Comparison of ENCODE assay signal across 8 cellular contexts in genomic region chr1:154869351-154870116, GRCh38. TPM values are rescaled to one million over a fixed set of nuclear protein-coding genes. Genes with fewer than 3 reads are reported as not detected.
A peak's percentile ranks its signal among the peaks of the same experiment; 100 is the strongest.
DNase-seq lines count a peak whose midpoint lies in the region; ATAC-seq and TF ChIP-seq lines count a peak whose summit lies in the region.

No MANE protein-coding gene starts in this region.

- intact Hi-C loops in sciatic nerve (cut with DNase I) (no loop called here), Calu3 (cut with micrococcal nuclease; ENCODE audit: unreplicated experiment) (no loop called here)

- ATAC-seq in GM18511 (IDR thresholded peaks at IDR 0.05; ENCODE audit: unreplicated experiment) = peak; percentile 1
- ATAC-seq in sciatic nerve = peak; percentile 23
- no peak for ATAC-seq in GM21737 (IDR thresholded peaks at IDR 0.05; ENCODE audit: unreplicated experiment)
- ATAC-seq in activated CD8-positive, alpha-beta memory T cell treated with anti-CD3 and anti-CD28 coated beads, Interleukin-2, amount 10 ng/mL, durations not matched to agents 7 days and 5 days = no peak

- H3K4me1 Mint-ChIP-seq in glutamatergic neuron (ENCODE audit: low read depth, unreplicated experiment) (peaks cover 42% of the 10 kb centered on the region), Calu3 (ENCODE audit: low read depth, unreplicated experiment) (peaks cover 29% of the 10 kb centered on the region)
- H3K4me1 Mint-ChIP-seq in activated CD8-positive, alpha-beta memory T cell treated with anti-CD3 and anti-CD28 coated beads, Interleukin-2, amount 10 ng/mL, durations not matched to agents 7 days and 5 days = peaks cover 32% of the 10 kb centered on the region

- no peaks in the 10 kb centered on the region for H3K36me3 Mint-ChIP-seq in glutamatergic neuron (ENCODE audit: unreplicated experiment)
- H3K36me3 Mint-ChIP-seq in Calu3 (ENCODE audit: insufficient read depth, unreplicated experiment) = peaks cover 4% of the 10 kb centered on the region
- H3K36me3 Mint-ChIP-seq in activated CD8-positive, alpha-beta memory T cell treated with anti-CD3 and anti-CD28 coated beads, Interleukin-2, amount 10 ng/mL, durations not matched to agents 7 days and 5 days = no peaks in the 10 kb centered on the region

- H3K27ac Mint-ChIP-seq in glutamatergic neuron (ENCODE audit: unreplicated experiment) (peak overlapping the region; percentile 90), Calu3 (ENCODE audit: unreplicated experiment) (no peak overlapping the region)
- H3K27ac Mint-ChIP-seq in activated CD8-positive, alpha-beta memory T cell treated with anti-CD3 and anti-CD28 coated beads, Interleukin-2, amount 10 ng/mL, durations not matched to agents 7 days and 5 days = no peak overlapping the region

- H3K9me3 Mint-ChIP-seq in glutamatergic neuron (ENCODE audit: unreplicated experiment) (peaks cover 10% of the 10 kb centered on the region), Calu3 (ENCODE audit: low read depth, unreplicated experiment) (no peaks in the 10 kb centered on the region)
- no peaks in the 10 kb centered on the region for H3K9me3 Mint-ChIP-seq in activated CD8-positive, alpha-beta memory T cell treated with anti-CD3 and anti-CD28 coated beads, Interleukin-2, amount 10 ng/mL, durations not matched to agents 7 days and 5 days (ENCODE audit: low read depth)

- TF ChIP-seq CTCF in glutamatergic neuron (IDR thresholded peaks at IDR 0.05; ENCODE audit: partially characterized antibody, unreplicated experiment) (no peak), Calu3 (IDR thresholded peaks at IDR 0.05; ENCODE audit: unreplicated experiment) (no peak)

- DNase-seq in glutamatergic neuron (peak; percentile 37), sciatic nerve (ENCODE audit: low spot score) (peak; percentile 72), Calu3 (no peak), AG08395 (ENCODE audit: low spot score) (no peak)
- DNase-seq in activated CD8-positive, alpha-beta memory T cell treated with anti-CD3 and anti-CD28 coated beads, Interleukin-2, amount 10 ng/mL, durations not matched to agents 7 days and 5 days = no peak

- CTCF ChIA-PET in Calu3 (lab: Charles Lee) = interaction anchor here (0.7 to 1.9 kb wide), 6 partner anchors 9 to 1917 kb away, joined by 3 to 6 read pairs (median 4); no protein-coding TSS in a partner anchor
- CTCF ChIA-PET in activated CD8-positive, alpha-beta memory T cell treated with anti-CD3 and anti-CD28 coated beads, Interleukin-2, amount 10 ng/mL, durations not matched to agents 7 days and 5 days (lab: Charles Lee) = interaction anchor here (1.1 to 2.9 kb wide), 3 partner anchors 9 to 310 kb away, joined by 3 to 9 read pairs (median 7); no protein-coding TSS in a partner anchor

- H3K4me3 Mint-ChIP-seq in glutamatergic neuron (ENCODE audit: unreplicated experiment) (peak overlapping the region; percentile 84), Calu3 (ENCODE audit: low read depth, unreplicated experiment) (no peak overlapping the region)
- H3K4me3 Mint-ChIP-seq in activated CD8-positive, alpha-beta memory T cell treated with anti-CD3 and anti-CD28 coated beads, Interleukin-2, amount 10 ng/mL, durations not matched to agents 7 days and 5 days = no peak overlapping the region

- H3K27me3 Mint-ChIP-seq in glutamatergic neuron (ENCODE audit: unreplicated experiment) (peaks cover 11% of the 10 kb centered on the region), Calu3 (ENCODE audit: unreplicated experiment) (peaks cover 84% of the 10 kb centered on the region)
- H3K27me3 Mint-ChIP-seq in activated CD8-positive, alpha-beta memory T cell treated with anti-CD3 and anti-CD28 coated beads, Interleukin-2, amount 10 ng/mL, durations not matched to agents 7 days and 5 days = peaks cover 68% of the 10 kb centered on the region

- no TSS peak for BruUV-seq in Calu3 (replicated peaks; lab: Mats Ljungman, UMichigan)

TF ChIP-seq in PFSK-1, 5 proteins besides CTCF, POLR2A, EP300 and RAD21:
- TF ChIP-seq SIN3A (IDR thresholded peaks at IDR 0.05; ENCODE audit: borderline replicate concordance, insufficient read depth, low read length) = 0 out of 2 replicates have a peak, but pooled peaks have one; percentile 59
- TF ChIP-seq REST (IDR thresholded peaks at IDR 0.05; ENCODE audit: insufficient read depth in 1 of 2, low read depth in 2 of 2, low read length in 2 of 2) = no peak

RNA-seq across cellular contexts. Expression of gene KCNN3, which starts 0.5 kb away (rescaled TPM):
- 0.92 TPM for polyA plus RNA-seq in PFSK-1 (2012; ENCODE audit: insufficient read length, low read depth)
- total RNA-seq in glutamatergic neuron (ENCODE audit: unreplicated experiment) = 3.8 TPM
- 1.8 TPM for total RNA-seq in sciatic nerve
- total RNA-seq in Calu3 (2022) = 0.27 TPM in 1 of 2 replicates, not detected in the other
- under 1 TPM in 1 of 2 experiments, not detected in 1; 0.02 TPM for total RNA-seq in activated CD8-positive, alpha-beta memory T cell treated with anti-CD3 and anti-CD28 coated beads, Interleukin-2, amount 10 ng/mL, durations not matched to agents 7 days and 5 days

Comparison
In these comparisons a context has a peak if more than half of its experiments do, and no peak if none do; other contexts are left out.
1. ATAC-seq: peak in GM18511 (single experiment) and sciatic nerve (single experiment); none in GM21737 (single experiment) and activated CD8-positive, alpha-beta memory T cell treated with anti-CD3 and anti-CD28 coated beads, Interleukin-2, amount 10 ng/mL, durations not matched to agents 7 days and 5 days (single experiment).
2. DNase-seq: peak in glutamatergic neuron (single experiment) and sciatic nerve (single experiment); none in Calu3 (single experiment), activated CD8-positive, alpha-beta memory T cell treated with anti-CD3 and anti-CD28 coated beads, Interleukin-2, amount 10 ng/mL, durations not matched to agents 7 days and 5 days (single experiment) and AG08395 (single experiment).